25 cellular contexts compared by ENCODE assay signal in the genomic region with DNA sequence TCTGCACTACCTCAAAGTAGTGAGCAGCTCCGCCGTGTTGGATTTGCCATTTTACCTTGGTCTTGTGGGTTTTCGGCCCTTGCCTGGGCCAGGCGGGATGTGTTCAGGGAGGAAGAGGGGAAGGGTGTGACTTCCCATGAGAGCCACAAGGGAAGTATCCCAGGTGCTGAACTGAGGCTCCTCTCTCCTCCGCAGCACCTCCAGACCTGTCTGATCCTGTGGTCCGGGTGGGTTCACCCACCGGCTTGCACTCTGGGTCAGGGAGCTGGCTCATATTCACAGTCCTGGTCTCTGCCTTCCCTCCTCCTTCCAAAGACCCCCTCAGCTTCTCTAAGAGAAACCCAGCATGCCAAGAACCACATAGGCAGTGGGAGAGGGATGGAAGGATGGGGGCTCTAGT.
DNase-seq lines count a peak whose midpoint lies in the region; ATAC-seq and TF ChIP-seq lines count a peak whose summit lies in the region.
"Had no signal": no experiment of that assay in that cellular context is flagged by ENCODE, and none has a peak within 500 bp of the region (broad histone marks: within the 10 kb centered on the region; RNA-seq: fewer than 3 reads in every experiment).

No MANE protein-coding gene starts in this region.

- no peak for TF ChIP-seq CTCF in upper lobe of right lung (IDR thresholded peaks at IDR 0.05)

- no peak overlapping the region for H3K27ac ChIP-seq in upper lobe of right lung
- H3K27ac ChIP-seq: ovary, testis had no signal

- H3K4me3 ChIP-seq in upper lobe of right lung: no peak overlapping the region
- H3K4me3 ChIP-seq: HAP-1, ovary, testis had no signal

- intact Hi-C loops in cardiac septum (cut with DNase I): loop anchor here (5.0 kb wide), 1 partner anchor 46 kb away; no protein-coding TSS in a partner anchor
- intact Hi-C loops in left cardiac atrium (cut with DNase I): no loop called here
- intact Hi-C loops in upper lobe of right lung (cut with DNase I): no loop called here

- ATAC-seq in left cardiac atrium (no peak), upper lobe of right lung (no peak), HG03565 (IDR thresholded peaks at IDR 0.05; ENCODE audit: unreplicated experiment) (no peak), HG03378 (IDR thresholded peaks at IDR 0.05; ENCODE audit: unreplicated experiment) (no peak)

- H3K36me3 ChIP-seq in upper lobe of right lung: no peaks in the 10 kb centered on the region
- H3K36me3 ChIP-seq: HAP-1, ovary had no signal

- peaks cover 9% of the 10 kb centered on the region for H3K4me1 ChIP-seq in upper lobe of right lung
- H3K4me1 ChIP-seq: HAP-1 had no signal

- DNase-seq in cardiac septum (ENCODE audit: low spot score): peak; percentile 66
- no peak for DNase-seq in left cardiac atrium
- DNase-seq in activated CD8-positive, alpha-beta memory T cell treated with anti-CD3 and anti-CD28 coated beads, Interleukin-2, amount 50 U/mL, for 4 hours: peak; percentile 5
- DNase-seq in mesenteric fat pad (ENCODE audit: low spot score): peak; percentile 71
- DNase-seq in upper lobe of right lung: peak; percentile 46
- DNase-seq in NCI-H1048 (lab: John Stamatoyannopoulos, UW): no peak
- DNase-seq: activated CD4-positive, alpha-beta T cell treated with anti-CD3 and anti-CD28 coated beads for 48 hours; activated naive CD4-positive, alpha-beta T cell treated with Interleukin-2 at 50 U/mL for 16 hours; AML-193; CD4-positive, alpha-beta T cell; central memory CD4-positive, alpha-beta T cell; dermis blood vessel endothelial cell; kidney glomerular epithelial cell; NCI-H146; NCI-H345; nephron progenitor cell; SIG-M5; small intestine; stimulated activated CD4-positive, alpha-beta T cell treated with anti-CD3 and anti-CD28 coated beads, Interleukin-1b, Interleukin-23, amount 100 ng/mL, for 48 hours; stimulated activated naive CD4-positive, alpha-beta T cell treated with Interleukin-2 at 50 U/mL for 16 hours; testis had no signal

- no peaks in the 10 kb centered on the region for H3K27me3 ChIP-seq in upper lobe of right lung
- H3K27me3 ChIP-seq: ovary, testis had no signal

- no peaks in the 10 kb centered on the region for H3K9me3 ChIP-seq in upper lobe of right lung
- H3K9me3 ChIP-seq: HAP-1, ovary, testis had no signal

Comparison
In these comparisons a context has a peak if more than half of its experiments do, and no peak if none do; other contexts are left out.
1. DNase-seq: peak in cardiac septum (single experiment), activated CD8-positive, alpha-beta memory T cell treated with anti-CD3 and anti-CD28 coated beads, Interleukin-2, amount 50 U/mL, for 4 hours (single experiment), mesenteric fat pad (single experiment) and upper lobe of right lung (single experiment); none in left cardiac atrium (single experiment) and NCI-H1048 (single experiment).